ENCODE assay signal across 9 cellular contexts in genomic region chr12:31715283-31715825, GRCh38. TPM values are rescaled to one million over a fixed set of nuclear protein-coding genes. Genes with fewer than 3 reads are reported as not detected.
DNase-seq lines count a peak whose midpoint lies in the region; ATAC-seq, FAIRE-seq and TF ChIP-seq lines count a peak whose summit lies in the region.
"Had no signal": no experiment of that assay in that cellular context is flagged by ENCODE, and none has a peak within 500 bp of the region (broad histone marks: within the 10 kb centered on the region; RNA-seq: fewer than 3 reads in every experiment).

No MANE protein-coding gene starts in this region.

- TF ChIP-seq CTCF in GM12865 (IDR thresholded peaks at IDR 0.05; ENCODE audit: insufficient read depth, low read depth, low read length, missing control alignments) (no peak), fibroblast of villous mesenchyme (IDR thresholded peaks at IDR 0.05; ENCODE audit: insufficient read depth, low read depth, low read length) (no peak), upper lobe of right lung (IDR thresholded peaks at IDR 0.05) (no peak)

- no peaks in the 10 kb centered on the region for H3K9me3 ChIP-seq in upper lobe of right lung

- H3K27ac ChIP-seq in upper lobe of right lung: peak overlapping the region; percentile 81

- DNase-seq in GM12865 (ENCODE audit: low read depth): peak; percentile 81
- peak; percentile 58 for DNase-seq in NCI-H2107 treated with DMSO at 0.1 percent for 48 hours (lab: John Stamatoyannopoulos, UW; ENCODE audit: unreplicated experiment)
- peak; percentile 72 for DNase-seq in fibroblast of villous mesenchyme (ENCODE audit: low read depth)
- DNase-seq in upper lobe of right lung: no peak
- DNase-seq in NCI-H748 treated with DMSO at 0.1 percent for 48 hours (lab: John Stamatoyannopoulos, UW): no peak
- no peak for DNase-seq in urothelium cell line (ENCODE audit: low spot score)
- no peak for DNase-seq in central memory CD4-positive, alpha-beta T cell

- peaks cover 5% of the 10 kb centered on the region for H3K4me1 ChIP-seq in upper lobe of right lung

- H3K4me3 ChIP-seq in GM12865 (ENCODE audit: low read depth, low read length): peak overlapping the region; percentile 57
- no peak overlapping the region for H3K4me3 ChIP-seq in fibroblast of villous mesenchyme (ENCODE audit: low read depth, low read length)
- H3K4me3 ChIP-seq in upper lobe of right lung: no peak overlapping the region

- intact Hi-C loops in upper lobe of right lung (cut with DNase I): no loop called here

- peak; percentile 91 for ATAC-seq in GM21717 (IDR thresholded peaks at IDR 0.05; ENCODE audit: unreplicated experiment)
- peak; percentile 94 for ATAC-seq in upper lobe of right lung

- FAIRE-seq in urothelium cell line (lab: Jason Lieb, UNC): no peak
- FAIRE-seq: endometrium had no signal

- H3K27me3 ChIP-seq in upper lobe of right lung: no peaks in the 10 kb centered on the region

- no peaks in the 10 kb centered on the region for H3K36me3 ChIP-seq in upper lobe of right lung

RNA-seq across cellular contexts. Expression of gene AMN1, which starts 13.5 kb away (rescaled TPM):
- total RNA-seq in fibroblast of villous mesenchyme (6.8 and 7.3 TPM in 2 replicates), upper lobe of right lung (9.9 TPM)

RNA-seq across cellular contexts. Expression of gene ETFBKMT, which starts 55.9 kb away (rescaled TPM):
- total RNA-seq in fibroblast of villous mesenchyme: 2.3 and 2.6 TPM in 2 replicates
- 2.8 TPM for total RNA-seq in upper lobe of right lung

Comparison
In these comparisons a context has a peak if more than half of its experiments do, and no peak if none do; other contexts are left out.
1. DNase-seq: peak in GM12865 (single experiment), NCI-H2107 treated with DMSO at 0.1 percent for 48 hours (single experiment) and fibroblast of villous mesenchyme (single experiment); none in upper lobe of right lung (single experiment), NCI-H748 treated with DMSO at 0.1 percent for 48 hours (single experiment), urothelium cell line (single experiment) and central memory CD4-positive, alpha-beta T cell (single experiment).